8 cellular contexts compared by ENCODE assay signal in the genomic region with DNA sequence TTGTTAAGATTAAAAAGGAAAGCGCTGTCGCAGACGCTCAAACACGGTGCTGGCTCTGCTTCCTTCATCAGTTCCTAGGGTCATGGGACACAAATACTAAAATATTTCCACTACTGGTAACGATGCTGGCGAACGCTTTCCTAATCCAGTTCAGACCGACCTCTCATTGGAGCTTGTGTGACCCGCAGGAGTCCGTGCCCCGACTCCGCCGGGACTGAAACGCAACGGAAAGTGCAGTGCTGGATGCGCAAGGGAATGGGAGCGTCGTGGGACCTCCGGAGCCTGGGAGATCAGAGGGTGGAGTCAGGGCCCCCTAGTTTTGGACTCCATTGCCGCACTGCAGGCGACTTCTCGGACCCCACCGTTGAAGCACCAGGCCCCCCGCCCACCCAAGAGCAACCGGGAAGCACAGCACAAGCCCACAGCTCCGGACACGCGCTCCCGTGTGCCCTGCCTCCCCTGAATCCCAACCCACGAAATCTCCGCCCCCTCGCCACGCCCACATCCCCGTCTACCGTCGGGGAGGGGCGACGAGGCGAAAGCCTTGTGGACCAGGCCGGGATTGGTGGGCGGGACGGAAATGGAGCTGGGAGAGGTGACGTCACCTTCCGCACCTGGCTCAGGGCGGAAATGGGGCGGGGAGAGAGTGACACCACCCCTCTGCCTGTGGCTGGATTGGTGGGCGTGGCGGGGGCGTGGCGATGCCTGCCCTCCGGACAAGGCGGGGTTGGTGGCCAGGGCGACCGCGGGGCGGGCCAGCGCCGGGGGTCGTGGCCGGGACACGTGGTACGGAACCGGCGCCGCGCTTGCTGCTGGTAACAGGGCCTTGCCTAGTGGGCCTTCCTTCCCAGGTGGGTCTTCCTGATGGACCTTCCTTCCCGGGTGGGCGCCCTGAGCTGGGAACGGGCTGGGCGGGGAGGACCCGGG. TPM values are rescaled to one million over a fixed set of nuclear protein-coding genes. Genes with fewer than 3 reads are reported as not detected.
DNase-seq lines count a peak whose midpoint lies in the region; ATAC-seq, FAIRE-seq and TF ChIP-seq lines count a peak whose summit lies in the region.

A gene (plus strand): TSS at position 783 of the 927 bp plus-strand sequence. CDS start 3,611 bp downstream, outside the sequence.

- DNase-seq in NCI-H187 treated with DMSO at 0.1 percent for 48 hours (lab: John Stamatoyannopoulos, UW): peak; percentile 71
- DNase-seq in anterior cingulate cortex (lab: John Stamatoyannopoulos, UW): peak; percentile 89 to 100 (median 99)
- peak; percentile 100 for DNase-seq in left ventricle myocardium superior
- DNase-seq in psoas muscle: peak; percentile 100
- DNase-seq in urothelium cell line (ENCODE audit: low spot score): peak; percentile 98

- peaks cover 0 to 2% (median 0%) of the 10 kb centered on the region in 3 donors for H3K27me3 ChIP-seq in psoas muscle (ENCODE audit: insufficient read depth in 3 of 3, low read length in 2 of 3)

- intact Hi-C loops in T-helper 2 cell treated with Interferon-gamma antibody and Interleukin-4, amounts not matched to agents 100 ng/mL and 5 ng/mL, for 36 hours (cut with micrococcal nuclease): loop anchor here (1.0 to 5.0 kb wide), 5 partner anchors 101 to 1996 kb away; a partner anchor contains a TSS
- intact Hi-C loops in left ventricle myocardium superior (cut with micrococcal nuclease) (no loop called here), psoas muscle (cut with DNase I) (loop anchor here (5.0 to 10.0 kb wide), 6 partner anchors 99 to 349 kb away; a partner anchor contains a TSS)

- ATAC-seq in GM18499 (IDR thresholded peaks at IDR 0.05; ENCODE audit: insufficient read depth, unreplicated experiment): peak; percentile 46
- ATAC-seq in HG02943 (IDR thresholded peaks at IDR 0.05; ENCODE audit: low read depth, unreplicated experiment): peak; percentile 71
- peak; percentile 97 for ATAC-seq in left ventricle myocardium superior
- ATAC-seq in psoas muscle: peak; percentile 97 to 99 (median 98)

- WGBS in psoas muscle, 3 donors: 0% methylated on average over 55 to 71 of the region's 71 CpGs

- peak within 1 kb of the TSS; percentile 91 for H3K27ac ChIP-seq in psoas muscle

- TF ChIP-seq CTCF in psoas muscle (IDR thresholded peaks at IDR 0.05): no peak

- H3K4me1 ChIP-seq in psoas muscle: peaks cover 9% of the 10 kb centered on the region

- peak; percentile 96 for FAIRE-seq in urothelium cell line (lab: Jason Lieb, UNC)

- peak within 1 kb of the TSS; percentile 89 for H3K4me3 ChIP-seq in psoas muscle

- peaks cover 3% of the 10 kb centered on the region for H3K9me3 ChIP-seq in psoas muscle

- H3K36me3 ChIP-seq in psoas muscle (ENCODE audit: insufficient read depth in 1 of 2, low read depth in 1 of 2): peaks cover 0 to 6% of the 10 kb centered on the region in 2 donors

RNA-seq across cellular contexts. Expression of the gene that starts here (rescaled TPM):
- total RNA-seq in T-helper 2 cell treated with Interferon-gamma antibody and Interleukin-4, amounts not matched to agents 100 ng/mL and 5 ng/mL, for 36 hours: 151 and 152 TPM in 2 replicates
- 63.5 TPM for total RNA-seq in left ventricle myocardium superior
- total RNA-seq in psoas muscle: 10 to 100 TPM; 36.8 to 51.9 (median 44.1) TPM
- 10 to 100 TPM; 24.3 to 48.5 (median 29.4) TPM for polyA plus RNA-seq in psoas muscle

Comparison
In these comparisons a context has a peak if more than half of its experiments do, and no peak if none do; other contexts are left out.
1. Peak in every context shown above with its lines: DNase-seq, ATAC-seq, H3K4me3 ChIP-seq and H3K27ac ChIP-seq.
2. ATAC-seq: peak in every context shown above with its lines; median percentile 98 in psoas muscle; 97 in left ventricle myocardium superior; 71 in HG02943; 46 in GM18499.